14 cellular contexts compared by ENCODE assay signal in the genomic region with DNA sequence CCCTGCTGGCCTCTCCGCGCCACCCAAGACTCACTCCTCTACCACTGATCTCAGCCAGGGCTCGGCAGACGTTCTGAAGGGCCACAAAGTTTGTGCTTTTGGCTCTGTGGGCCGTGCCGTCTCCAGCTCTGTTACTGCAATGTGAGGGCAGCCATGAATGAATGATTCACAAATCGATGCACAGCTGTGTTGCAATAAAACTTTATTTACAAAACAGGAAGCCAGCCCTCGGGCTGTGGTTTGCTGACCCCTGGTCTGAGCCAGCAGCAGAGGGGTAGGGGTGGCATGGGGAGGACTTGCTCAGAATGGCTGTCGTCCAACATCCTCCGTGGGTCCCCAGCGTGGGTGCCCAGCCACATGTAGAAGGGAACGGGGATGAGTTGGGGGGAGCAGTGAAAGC.
DNase-seq lines count a peak whose midpoint lies in the region; ATAC-seq, FAIRE-seq and TF ChIP-seq lines count a peak whose summit lies in the region.
"Had no signal": no experiment of that assay in that cellular context is flagged by ENCODE, and none has a peak within 500 bp of the region (broad histone marks: within the 10 kb centered on the region; RNA-seq: fewer than 3 reads in every experiment).

No MANE protein-coding gene starts in this region.

- TF ChIP-seq EP300 in HepG2 (IDR thresholded peaks at IDR 0.05; ENCODE audit: low read depth in 2 of 2, low read length in 2 of 2) (no peak), HepG2 (CRISPR knock-in tag; IDR thresholded peaks at IDR 0.05; ENCODE audit: borderline replicate concordance) (no peak), gastroesophageal sphincter (IDR thresholded peaks at IDR 0.05) (no peak)

- no peak for DNase-seq in HepG2 (ENCODE audit: low spot score)
- DNase-seq in right lobe of liver = no peak
- peak; percentile 2 for DNase-seq in OCI-M1 (lab: John Stamatoyannopoulos, UW)
- no peak for DNase-seq in dorsolateral prefrontal cortex
- DNase-seq in inferior parietal cortex (ENCODE audit: extremely low spot score) = no peak
- DNase-seq in effector memory CD4-positive, alpha-beta T cell = no peak
- DNase-seq in prostate gland (ENCODE audit: low spot score) = no peak
- DNase-seq: NCI-H2029 treated with DMSO at 0.1 percent for 48 hours had no signal

- no peaks in the 10 kb centered on the region for H3K27me3 ChIP-seq in HepG2 (ENCODE audit: control insufficient read depth in 1 of 2, insufficient read depth in 2 of 2, low read length in 2 of 2)
- no peaks in the 10 kb centered on the region for H3K27me3 ChIP-seq in right lobe of liver
- H3K27me3 ChIP-seq in dorsolateral prefrontal cortex = no peaks in the 10 kb centered on the region
- no peaks in the 10 kb centered on the region for H3K27me3 ChIP-seq in gastroesophageal sphincter
- no peaks in the 10 kb centered on the region for H3K27me3 ChIP-seq in effector memory CD4-positive, alpha-beta T cell (replicated peaks; ENCODE audit: control insufficient read depth, insufficient read depth, low read length, poor library complexity, severe bottlenecking)
- no peaks in the 10 kb centered on the region for H3K27me3 ChIP-seq in prostate gland (replicated peaks; ENCODE audit: insufficient read depth)
- H3K27me3 ChIP-seq: BE2C, Peyer's patch had no signal

- H2AFZ ChIP-seq in HepG2 (ENCODE audit: low read length) = no peak overlapping the region

- TF ChIP-seq CTCF in HepG2 (CRISPR knock-in tag; IDR thresholded peaks at IDR 0.05) = no peak
- no peak for TF ChIP-seq CTCF in right lobe of liver (IDR thresholded peaks at IDR 0.05)
- no peak for TF ChIP-seq CTCF in dorsolateral prefrontal cortex (IDR thresholded peaks at IDR 0.05 in 54 of 56, conservative IDR thresholded peaks at IDR 0.05 in 2 of 56; ENCODE audit: low read depth in 1 of 56, partially characterized antibody in 56 of 56)
- TF ChIP-seq CTCF in gastroesophageal sphincter (IDR thresholded peaks at IDR 0.05) = no peak
- no peak for TF ChIP-seq CTCF in prostate gland (IDR thresholded peaks at IDR 0.05)

- no peak overlapping the region for H3K4me3 ChIP-seq in HepG2 (replicated peaks in 1 of 3; ENCODE audit: insufficient read depth in 1 of 3, low read depth in 2 of 3, low read length in 3 of 3)
- no peak overlapping the region for H3K4me3 ChIP-seq in right lobe of liver
- H3K4me3 ChIP-seq in dorsolateral prefrontal cortex = no peak overlapping the region
- H3K4me3 ChIP-seq in gastroesophageal sphincter = no peak overlapping the region
- no peak overlapping the region for H3K4me3 ChIP-seq in effector memory CD4-positive, alpha-beta T cell (ENCODE audit: insufficient read depth, low read depth, low read length, poor library complexity, severe bottlenecking)
- H3K4me3 ChIP-seq in prostate gland = no peak overlapping the region
- H3K4me3 ChIP-seq: Peyer's patch had no signal

- CTCF ChIA-PET in HepG2 (lab: Yijun Ruan, JAX; ENCODE audit: low intra/inter-chr PET ratio, low total read pairs) = interaction anchor here (0.7 to 2.6 kb wide), 12 partner anchors 59 to 139 kb away, joined by 3 to 83 read pairs (median 5); a partner anchor contains a TSS

- H3K36me3 ChIP-seq in HepG2 (replicated peaks in 1 of 2; ENCODE audit: control insufficient read depth in 1 of 2, insufficient read depth in 2 of 2, low read length in 2 of 2) (peaks cover 12 to 13% of the 10 kb centered on the region in 2 experiments; a peak in 3 of 5 replicates), right lobe of liver (peaks cover 0 to 52% (median 22%) of the 10 kb centered on the region in 4 donors), gastroesophageal sphincter (peaks cover 0 to 79% of the 10 kb centered on the region in 2 donors), prostate gland (peaks cover 18 to 25% of the 10 kb centered on the region in 2 donors)
- H3K36me3 ChIP-seq in effector memory CD4-positive, alpha-beta T cell (ENCODE audit: control insufficient read depth, insufficient read depth, low read length) = no peaks in the 10 kb centered on the region
- H3K36me3 ChIP-seq: BE2C had no signal

- H3K9me3 ChIP-seq in HepG2 (ENCODE audit: low read length) = no peaks in the 10 kb centered on the region
- H3K9me3 ChIP-seq in right lobe of liver = no peaks in the 10 kb centered on the region
- H3K9me3 ChIP-seq in gastroesophageal sphincter = no peaks in the 10 kb centered on the region
- H3K9me3 ChIP-seq in effector memory CD4-positive, alpha-beta T cell (ENCODE audit: control insufficient read depth, low read length) = no peaks in the 10 kb centered on the region
- H3K9me3 ChIP-seq in prostate gland = no peaks in the 10 kb centered on the region
- H3K9me3 ChIP-seq: BE2C, Peyer's patch, SK-N-SH had no signal

- peaks cover 19% of the 10 kb centered on the region for H3K4me1 ChIP-seq in HepG2 (ENCODE audit: insufficient read depth, low read length)
- H3K4me1 ChIP-seq in right lobe of liver = peaks cover 0 to 25% (median 10%) of the 10 kb centered on the region in 4 donors
- peaks cover 0 to 25% (median 13%) of the 10 kb centered on the region in 3 donors for H3K4me1 ChIP-seq in gastroesophageal sphincter
- H3K4me1 ChIP-seq in effector memory CD4-positive, alpha-beta T cell (ENCODE audit: control insufficient read depth, insufficient read depth, low read length, poor library complexity, severe bottlenecking) = peaks cover 15% of the 10 kb centered on the region
- peaks cover 4% of the 10 kb centered on the region for H3K4me1 ChIP-seq in prostate gland (replicated peaks)

- 89% methylated on average over 11 of the region's 12 CpGs for whole genome bisulfite sequencing in HepG2 (ENCODE audit: low lambda C conversion rate)
- 59% methylated on average over 4 of the region's 12 CpGs for WGBS in right lobe of liver (ENCODE audit: insufficient coverage, low coverage, low lambda C conversion rate, missing lambda C conversion rate)
- WGBS in gastroesophageal sphincter (ENCODE audit: low coverage in 1 of 2), 2 donors = 86% methylated on average over 6 of the region's 12 CpGs; no CpG with 5 or more reads in 1 of the 2 donors
- WGBS in prostate gland = 91% methylated on average over 12 of the region's 12 CpGs

- POLR2A ChIA-PET in HepG2 (lab: Yijun Ruan, JAX) = interaction anchor here (1.0 kb wide), 2 partner anchors 19 to 114 kb away, joined by 4 to 7 read pairs; no protein-coding TSS in a partner anchor

- no peaks in the 10 kb centered on the region for H3K79me2 ChIP-seq in HepG2 (ENCODE audit: insufficient read depth, low read length)

- no peaks in the 10 kb centered on the region for H4K20me1 ChIP-seq in HepG2 (ENCODE audit: insufficient read depth, low read length)

- no TSS peak for BruUV-seq in HepG2 (replicated peaks; lab: Mats Ljungman, UMichigan)

- TF ChIP-seq POLR2A in HepG2 (IDR thresholded peaks at IDR 0.05; ENCODE audit: insufficient read depth in 1 of 2, low read depth in 2 of 2, low read length in 2 of 2) (no peak), right lobe of liver (IDR thresholded peaks at IDR 0.05) (no peak), gastroesophageal sphincter (IDR thresholded peaks at IDR 0.05) (no peak), prostate gland (IDR thresholded peaks at IDR 0.05) (no peak)

- no peak for ATAC-seq in HepG2
- ATAC-seq in right lobe of liver = no peak
- ATAC-seq in gastroesophageal sphincter = no peak

- in situ Hi-C loops in HepG2 (cut with HindIII; ENCODE audit: extremely low pct_ligation_motif_present, low pct_unique_long_range_greater_than_20kb) = no loop called here

- H3K9ac ChIP-seq in HepG2 (ENCODE audit: insufficient read depth, low read depth, low read length) = no peak overlapping the region
- H3K9ac ChIP-seq: SK-N-SH had no signal

- no peak for TF ChIP-seq RAD21 in HepG2 (CRISPR knock-in tag; IDR thresholded peaks at IDR 0.05)

- intact Hi-C loops in HepG2 (cut with micrococcal nuclease; ENCODE audit: unreplicated experiment) (no loop called here), right lobe of liver (cut with DNase I) (loop anchor here in 1 of 2 donors (5.0 to 10.0 kb wide), 2 partner anchors 80 to 108 kb away; a partner anchor contains a TSS), dorsolateral prefrontal cortex (cut with DNase I) (loop anchor here in 1 of 2 donors (5.0 kb wide), 1 partner anchor 675 kb away; no protein-coding TSS in a partner anchor), prostate gland (cut with DNase I) (no loop called here)

- no peak overlapping the region for H3K4me2 ChIP-seq in HepG2 (ENCODE audit: low read depth, low read length)
- H3K4me2 ChIP-seq: SK-N-SH had no signal

- no peak for FAIRE-seq in HepG2 (lab: Jason Lieb, UNC)
- FAIRE-seq: D721Med, H1 had no signal

- no peak overlapping the region for H3K27ac ChIP-seq in HepG2 (ENCODE audit: extremely low read length, insufficient read depth, low read length)
- H3K27ac ChIP-seq in right lobe of liver = no peak overlapping the region
- H3K27ac ChIP-seq in dorsolateral prefrontal cortex = peak overlapping the region in 30 of 59 donors; percentile 6 to 84 (median 56)
- H3K27ac ChIP-seq in gastroesophageal sphincter = no peak overlapping the region
- no peak overlapping the region for H3K27ac ChIP-seq in effector memory CD4-positive, alpha-beta T cell (ENCODE audit: insufficient read depth, low read length, poor library complexity, severe bottlenecking)
- H3K27ac ChIP-seq in prostate gland = no peak overlapping the region
- H3K27ac ChIP-seq: Peyer's patch had no signal

TF ChIP-seq in HepG2, 621 proteins besides CTCF, POLR2A, EP300 and RAD21 (continues in another document):
- TF ChIP-seq, protein P1, sequence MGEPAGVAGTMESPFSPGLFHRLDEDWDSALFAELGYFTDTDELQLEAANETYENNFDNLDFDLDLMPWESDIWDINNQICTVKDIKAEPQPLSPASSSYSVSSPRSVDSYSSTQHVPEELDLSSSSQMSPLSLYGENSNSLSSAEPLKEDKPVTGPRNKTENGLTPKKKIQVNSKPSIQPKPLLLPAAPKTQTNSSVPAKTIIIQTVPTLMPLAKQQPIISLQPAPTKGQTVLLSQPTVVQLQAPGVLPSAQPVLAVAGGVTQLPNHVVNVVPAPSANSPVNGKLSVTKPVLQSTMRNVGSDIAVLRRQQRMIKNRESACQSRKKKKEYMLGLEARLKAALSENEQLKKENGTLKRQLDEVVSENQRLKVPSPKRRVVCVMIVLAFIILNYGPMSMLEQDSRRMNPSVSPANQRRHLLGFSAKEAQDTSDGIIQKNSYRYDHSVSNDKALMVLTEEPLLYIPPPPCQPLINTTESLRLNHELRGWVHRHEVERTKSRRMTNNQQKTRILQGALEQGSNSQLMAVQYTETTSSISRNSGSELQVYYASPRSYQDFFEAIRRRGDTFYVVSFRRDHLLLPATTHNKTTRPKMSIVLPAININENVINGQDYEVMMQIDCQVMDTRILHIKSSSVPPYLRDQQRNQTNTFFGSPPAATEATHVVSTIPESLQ (CRISPR knock-in tag; conservative IDR thresholded peaks at IDR 0.05) = no peak

Comparison
In these comparisons a context has a peak if more than half of its experiments do, and no peak if none do; other contexts are left out.
1. H3K27ac ChIP-seq: peak in dorsolateral prefrontal cortex (30 of 59); none in HepG2 (single experiment), right lobe of liver (0 of 3), gastroesophageal sphincter (0 of 4), effector memory CD4-positive, alpha-beta T cell (single experiment) and prostate gland (0 of 2).